ENCODE assay signal across 1 cellular context in the genomic region with DNA sequence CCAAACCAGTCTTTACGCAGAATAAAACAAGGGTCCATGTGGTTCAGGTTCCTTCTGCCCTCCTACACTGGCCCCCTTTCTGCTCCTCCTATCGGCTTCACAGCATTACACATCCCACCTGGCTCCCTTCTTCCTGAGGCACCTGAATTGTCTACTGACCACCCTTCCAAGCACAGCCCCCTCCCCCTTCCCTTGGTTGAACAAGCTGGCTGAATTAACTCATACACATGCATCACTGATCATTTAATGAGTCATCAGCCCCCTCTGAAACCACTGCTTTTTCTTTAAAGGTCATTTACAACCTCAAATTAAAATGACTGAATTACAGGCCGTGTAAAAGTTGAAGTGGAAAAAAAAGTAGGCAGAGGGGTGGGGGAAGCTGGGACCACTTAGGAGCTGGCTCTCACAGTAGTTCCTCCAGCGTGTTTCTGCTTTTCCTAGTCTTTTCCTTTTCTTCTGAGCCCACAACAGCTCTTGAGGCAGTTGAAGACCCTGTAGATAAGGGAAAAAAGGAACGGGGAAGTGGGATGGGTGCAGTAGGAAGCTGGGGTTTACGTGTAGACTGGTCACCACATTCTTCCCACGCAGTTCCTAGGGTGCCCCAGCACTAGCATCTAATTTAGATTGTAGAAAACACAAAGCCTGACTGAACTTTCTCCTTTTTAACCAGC.
TF ChIP-seq lines count a peak whose summit lies in the region.

No MANE protein-coding gene starts in this region.

TF ChIP-seq in K562, 482 proteins besides CTCF, POLR2A, EP300 and RAD21 (continued from another document):
- TF ChIP-seq, protein P1, sequence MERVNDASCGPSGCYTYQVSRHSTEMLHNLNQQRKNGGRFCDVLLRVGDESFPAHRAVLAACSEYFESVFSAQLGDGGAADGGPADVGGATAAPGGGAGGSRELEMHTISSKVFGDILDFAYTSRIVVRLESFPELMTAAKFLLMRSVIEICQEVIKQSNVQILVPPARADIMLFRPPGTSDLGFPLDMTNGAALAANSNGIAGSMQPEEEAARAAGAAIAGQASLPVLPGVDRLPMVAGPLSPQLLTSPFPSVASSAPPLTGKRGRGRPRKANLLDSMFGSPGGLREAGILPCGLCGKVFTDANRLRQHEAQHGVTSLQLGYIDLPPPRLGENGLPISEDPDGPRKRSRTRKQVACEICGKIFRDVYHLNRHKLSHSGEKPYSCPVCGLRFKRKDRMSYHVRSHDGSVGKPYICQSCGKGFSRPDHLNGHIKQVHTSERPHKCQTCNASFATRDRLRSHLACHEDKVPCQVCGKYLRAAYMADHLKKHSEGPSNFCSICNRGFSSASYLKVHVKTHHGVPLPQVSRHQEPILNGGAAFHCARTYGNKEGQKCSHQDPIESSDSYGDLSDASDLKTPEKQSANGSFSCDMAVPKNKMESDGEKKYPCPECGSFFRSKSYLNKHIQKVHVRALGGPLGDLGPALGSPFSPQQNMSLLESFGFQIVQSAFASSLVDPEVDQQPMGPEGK (CRISPR knock-in tag; IDR thresholded peaks at IDR 0.05; ENCODE audit: borderline replicate concordance) = no peak
- no peak for TF ChIP-seq NR2C2 (CRISPR knock-in tag; IDR thresholded peaks at IDR 0.05)
- TF ChIP-seq NR2C2 (tag; IDR thresholded peaks at IDR 0.05) = 0 out of 2 replicates have a peak, but pooled peaks have one; percentile 1
- no peak for TF ChIP-seq HMGN3 (IDR thresholded peaks at IDR 0.05; ENCODE audit: borderline replicate concordance, extremely low read depth, insufficient read length, low read depth, low read length)
- TF ChIP-seq, protein P2, sequence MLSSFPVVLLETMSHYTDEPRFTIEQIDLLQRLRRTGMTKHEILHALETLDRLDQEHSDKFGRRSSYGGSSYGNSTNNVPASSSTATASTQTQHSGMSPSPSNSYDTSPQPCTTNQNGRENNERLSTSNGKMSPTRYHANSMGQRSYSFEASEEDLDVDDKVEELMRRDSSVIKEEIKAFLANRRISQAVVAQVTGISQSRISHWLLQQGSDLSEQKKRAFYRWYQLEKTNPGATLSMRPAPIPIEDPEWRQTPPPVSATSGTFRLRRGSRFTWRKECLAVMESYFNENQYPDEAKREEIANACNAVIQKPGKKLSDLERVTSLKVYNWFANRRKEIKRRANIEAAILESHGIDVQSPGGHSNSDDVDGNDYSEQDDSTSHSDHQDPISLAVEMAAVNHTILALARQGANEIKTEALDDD (IDR thresholded peaks at IDR 0.05) = no peak
- TF ChIP-seq SRSF7 (optimal IDR thresholded peaks at IDR 0.05; ENCODE audit: low read depth, low read length) = no peak
- no peak for TF ChIP-seq ZNF764 (CRISPR knock-in tag; IDR thresholded peaks at IDR 0.05; ENCODE audit: low read depth)
- TF ChIP-seq ZNF175 (CRISPR knock-in tag; IDR thresholded peaks at IDR 0.05; ENCODE audit: low read depth) = no peak
- TF ChIP-seq NFIX (CRISPR knock-in tag; IDR thresholded peaks at IDR 0.05; ENCODE audit: low read depth) = no peak
- TF ChIP-seq, protein P3, sequence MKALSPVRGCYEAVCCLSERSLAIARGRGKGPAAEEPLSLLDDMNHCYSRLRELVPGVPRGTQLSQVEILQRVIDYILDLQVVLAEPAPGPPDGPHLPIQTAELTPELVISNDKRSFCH (CRISPR knock-in tag; IDR thresholded peaks at IDR 0.05) = no peak
- TF ChIP-seq, protein P3 (tag; IDR thresholded peaks at IDR 0.05) = peak; percentile 96
- TF ChIP-seq ZNF263 (CRISPR knock-in tag; IDR thresholded peaks at IDR 0.05; ENCODE audit: borderline replicate concordance) = no peak
- TF ChIP-seq ZNF699 (CRISPR knock-in tag; IDR thresholded peaks at IDR 0.05; ENCODE audit: insufficient replicate concordance) = no peak
- TF ChIP-seq, protein P4, sequence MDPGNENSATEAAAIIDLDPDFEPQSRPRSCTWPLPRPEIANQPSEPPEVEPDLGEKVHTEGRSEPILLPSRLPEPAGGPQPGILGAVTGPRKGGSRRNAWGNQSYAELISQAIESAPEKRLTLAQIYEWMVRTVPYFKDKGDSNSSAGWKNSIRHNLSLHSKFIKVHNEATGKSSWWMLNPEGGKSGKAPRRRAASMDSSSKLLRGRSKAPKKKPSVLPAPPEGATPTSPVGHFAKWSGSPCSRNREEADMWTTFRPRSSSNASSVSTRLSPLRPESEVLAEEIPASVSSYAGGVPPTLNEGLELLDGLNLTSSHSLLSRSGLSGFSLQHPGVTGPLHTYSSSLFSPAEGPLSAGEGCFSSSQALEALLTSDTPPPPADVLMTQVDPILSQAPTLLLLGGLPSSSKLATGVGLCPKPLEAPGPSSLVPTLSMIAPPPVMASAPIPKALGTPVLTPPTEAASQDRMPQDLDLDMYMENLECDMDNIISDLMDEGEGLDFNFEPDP (CRISPR knock-in tag; IDR thresholded peaks at IDR 0.05) = no peak
- TF ChIP-seq, protein P5, sequence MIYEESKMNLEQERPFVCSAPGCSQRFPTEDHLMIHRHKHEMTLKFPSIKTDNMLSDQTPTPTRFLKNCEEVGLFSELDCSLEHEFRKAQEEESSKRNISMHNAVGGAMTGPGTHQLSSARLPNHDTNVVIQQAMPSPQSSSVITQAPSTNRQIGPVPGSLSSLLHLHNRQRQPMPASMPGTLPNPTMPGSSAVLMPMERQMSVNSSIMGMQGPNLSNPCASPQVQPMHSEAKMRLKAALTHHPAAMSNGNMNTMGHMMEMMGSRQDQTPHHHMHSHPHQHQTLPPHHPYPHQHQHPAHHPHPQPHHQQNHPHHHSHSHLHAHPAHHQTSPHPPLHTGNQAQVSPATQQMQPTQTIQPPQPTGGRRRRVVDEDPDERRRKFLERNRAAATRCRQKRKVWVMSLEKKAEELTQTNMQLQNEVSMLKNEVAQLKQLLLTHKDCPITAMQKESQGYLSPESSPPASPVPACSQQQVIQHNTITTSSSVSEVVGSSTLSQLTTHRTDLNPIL (CRISPR knock-in tag; IDR thresholded peaks at IDR 0.05) = no peak
- TF ChIP-seq, protein P6, sequence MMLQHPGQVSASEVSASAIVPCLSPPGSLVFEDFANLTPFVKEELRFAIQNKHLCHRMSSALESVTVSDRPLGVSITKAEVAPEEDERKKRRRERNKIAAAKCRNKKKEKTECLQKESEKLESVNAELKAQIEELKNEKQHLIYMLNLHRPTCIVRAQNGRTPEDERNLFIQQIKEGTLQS (IDR thresholded peaks at IDR 0.05) = peak; percentile 79
- TF ChIP-seq, protein P6 (CRISPR knock-in tag; conservative IDR thresholded peaks at IDR 0.05) = no peak
- TF ChIP-seq, protein P7, sequence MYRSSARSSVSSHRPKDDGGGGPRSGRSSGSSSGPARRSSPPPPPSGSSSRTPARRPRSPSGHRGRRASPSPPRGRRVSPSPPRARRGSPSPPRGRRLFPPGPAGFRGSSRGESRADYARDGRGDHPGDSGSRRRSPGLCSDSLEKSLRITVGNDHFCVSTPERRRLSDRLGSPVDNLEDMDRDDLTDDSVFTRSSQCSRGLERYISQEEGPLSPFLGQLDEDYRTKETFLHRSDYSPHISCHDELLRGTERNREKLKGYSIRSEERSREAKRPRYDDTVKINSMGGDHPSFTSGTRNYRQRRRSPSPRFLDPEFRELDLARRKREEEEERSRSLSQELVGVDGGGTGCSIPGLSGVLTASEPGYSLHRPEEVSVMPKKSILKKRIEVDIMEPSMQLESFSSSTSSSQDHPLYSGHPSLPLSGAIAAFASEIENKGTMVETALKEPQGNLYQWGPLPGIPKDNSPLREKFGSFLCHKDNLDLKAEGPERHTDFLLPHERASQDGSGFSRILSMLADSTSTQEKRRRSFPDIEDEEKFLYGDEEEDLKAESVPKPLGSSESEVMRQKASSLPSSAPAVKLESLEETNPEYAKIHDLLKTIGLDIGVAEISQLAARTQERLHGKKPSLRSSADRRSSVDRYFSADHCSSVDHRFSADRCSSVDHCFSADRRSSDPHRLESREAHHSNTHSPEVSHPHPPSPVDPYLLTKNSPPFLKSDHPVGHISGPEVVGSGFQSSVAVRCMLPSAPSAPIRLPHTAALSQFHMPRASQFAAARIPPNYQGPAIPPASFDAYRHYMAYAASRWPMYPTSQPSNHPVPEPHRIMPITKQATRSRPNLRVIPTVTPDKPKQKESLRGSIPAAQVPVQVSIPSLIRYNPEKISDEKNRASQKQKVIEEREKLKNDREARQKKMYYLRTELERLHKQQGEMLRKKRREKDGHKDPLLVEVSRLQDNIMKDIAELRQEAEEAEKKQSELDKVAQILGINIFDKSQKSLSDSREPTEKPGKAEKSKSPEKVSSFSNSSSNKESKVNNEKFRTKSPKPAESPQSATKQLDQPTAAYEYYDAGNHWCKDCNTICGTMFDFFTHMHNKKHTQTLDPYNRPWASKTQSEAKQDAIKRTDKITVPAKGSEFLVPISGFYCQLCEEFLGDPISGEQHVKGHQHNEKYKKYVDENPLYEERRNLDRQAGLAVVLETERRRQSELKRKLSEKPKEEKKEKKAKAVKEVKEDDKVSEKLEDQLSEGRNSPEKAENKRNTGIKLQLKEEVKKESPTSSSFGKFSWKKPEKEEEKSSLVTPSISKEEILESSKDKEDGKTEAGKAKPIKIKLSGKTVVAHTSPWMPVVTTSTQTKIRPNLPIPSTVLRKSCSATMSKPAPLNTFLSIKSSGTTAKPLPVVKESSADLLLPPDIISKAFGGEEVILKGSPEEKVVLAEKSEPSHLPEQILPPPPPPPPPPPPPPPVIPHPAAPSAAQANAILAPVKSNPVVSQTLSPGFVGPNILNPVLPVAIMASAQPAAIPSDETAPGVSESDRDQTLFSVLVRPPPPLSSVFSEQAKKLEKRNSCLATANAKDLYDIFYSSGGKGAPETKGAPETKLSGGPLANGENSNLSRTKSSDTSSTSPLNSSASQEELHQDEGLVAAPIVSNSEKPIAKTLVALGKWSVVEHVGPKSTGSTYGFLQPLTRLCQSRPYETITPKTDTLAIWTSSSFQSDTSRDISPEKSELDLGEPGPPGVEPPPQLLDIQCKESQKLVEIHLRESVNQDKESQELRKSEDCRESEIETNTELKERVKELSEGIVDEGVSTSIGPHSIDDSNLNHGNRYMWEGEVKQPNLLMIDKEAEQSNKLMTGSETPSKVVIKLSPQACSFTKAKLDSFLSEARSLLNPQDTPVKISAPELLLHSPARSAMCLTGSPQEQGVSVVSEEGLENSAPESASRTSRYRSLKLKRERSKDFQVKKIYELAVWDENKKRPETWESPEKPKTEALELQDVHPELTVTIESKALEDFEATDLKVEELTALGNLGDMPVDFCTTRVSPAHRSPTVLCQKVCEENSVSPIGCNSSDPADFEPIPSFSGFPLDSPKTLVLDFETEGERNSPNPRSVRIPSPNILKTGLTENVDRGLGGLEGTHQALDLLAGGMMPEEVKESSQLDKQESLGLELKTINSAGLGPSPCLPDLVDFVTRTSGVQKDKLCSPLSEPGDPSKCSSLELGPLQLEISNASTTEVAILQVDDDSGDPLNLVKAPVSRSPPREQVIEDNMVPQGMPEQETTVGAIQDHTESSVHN (IDR thresholded peaks at IDR 0.05; ENCODE audit: borderline replicate concordance in 1 of 2, low read depth in 1 of 2) = 0 out of 4 replicates have a peak, but pooled peaks of 1 of the 2 experiments have one; percentile 41
TF ChIP-seq in K562: peak in this region for 7.
